15 cellular contexts compared by ENCODE assay signal in genomic region chr13:114122591-114123211, GRCh38. TPM values are rescaled to one million over a fixed set of nuclear protein-coding genes. Genes with fewer than 3 reads are reported as not detected.
DNase-seq lines count a peak whose midpoint lies in the region; ATAC-seq, FAIRE-seq and TF ChIP-seq lines count a peak whose summit lies in the region.
"Had no signal": no experiment of that assay in that cellular context is flagged by ENCODE, and none has a peak within 500 bp of the region (broad histone marks: within the 10 kb centered on the region; RNA-seq: fewer than 3 reads in every experiment).

No MANE protein-coding gene starts in this region.

- no peak for FAIRE-seq in HepG2 (lab: Jason Lieb, UNC)

- peak overlapping the region; percentile 68 for H3K27ac Mint-ChIP-seq in activated T-helper 17 cell treated with anti-CD3 and anti-CD28 coated beads, Interleukin-2, amount 50 U/mL, for 72 hours
- H3K27ac Mint-ChIP-seq in naive thymus-derived CD4-positive, alpha-beta T cell = peak overlapping the region in 8 of 9 donors; percentile 84 to 99 (median 91)
- H3K27ac Mint-ChIP-seq: activated CD8-positive, alpha-beta memory T cell treated with anti-CD3 and anti-CD28 coated beads, Interleukin-2, amount 10 ng/mL, durations not matched to agents 7 days and 5 days had no signal

- H3K4me3 Mint-ChIP-seq in activated T-helper 17 cell treated with anti-CD3 and anti-CD28 coated beads, Interleukin-2, amount 50 U/mL, for 72 hours = peak overlapping the region; percentile 54
- H3K4me3 Mint-ChIP-seq in naive thymus-derived CD4-positive, alpha-beta T cell = peak overlapping the region; percentile 5 to 79 (median 72)
- H3K4me3 Mint-ChIP-seq: activated CD8-positive, alpha-beta memory T cell treated with anti-CD3 and anti-CD28 coated beads, Interleukin-2, amount 10 ng/mL, durations not matched to agents 7 days and 5 days had no signal

- H3K9ac ChIP-seq in liver (ENCODE audit: low read depth in 1 of 2, low read length in 2 of 2) (no peak overlapping the region), HepG2 (ENCODE audit: insufficient read depth, low read depth, low read length) (no peak overlapping the region)

- intact Hi-C loops in HepG2 (cut with micrococcal nuclease; ENCODE audit: unreplicated experiment) = no loop called here
- intact Hi-C loops in naive thymus-derived CD4-positive, alpha-beta T cell (cut with micrococcal nuclease) = no loop called here
- intact Hi-C loops in transverse colon (cut with DNase I; ENCODE audit: low total_unique reads) = no loop called here

- POLR2A ChIA-PET in HepG2 (lab: Yijun Ruan, JAX) = no interaction called here
- POLR2A ChIA-PET in naive thymus-derived CD4-positive, alpha-beta T cell (lab: Charles Lee) = interaction anchor here (0.7 to 13.0 kb wide), 7 partner anchors 8 to 175 kb away, joined by 3 to 137 read pairs (median 3); no protein-coding TSS in a partner anchor

- H4K20me1 ChIP-seq in HepG2 (ENCODE audit: insufficient read depth, low read length) = no peaks in the 10 kb centered on the region; the same call in 1 of the 2 replicates

- no peak overlapping the region for H2AFZ ChIP-seq in HepG2 (ENCODE audit: low read length)

- peaks cover 0 to 11% (median 5%) of the 10 kb centered on the region in 4 donors for H3K4me1 ChIP-seq in liver (ENCODE audit: control insufficient read depth in 4 of 4, insufficient read depth in 4 of 4, low read length in 3 of 4)
- H3K4me1 ChIP-seq in HepG2 (ENCODE audit: insufficient read depth, low read length) = peaks cover 23% of the 10 kb centered on the region
- H3K4me1 ChIP-seq in naive thymus-derived CD4-positive, alpha-beta T cell (ENCODE audit: control insufficient read depth in 2 of 2, insufficient read depth in 2 of 2, low read length in 2 of 2) = peaks cover 85 to 90% of the 10 kb centered on the region in 2 donors
- H3K4me1 ChIP-seq in transverse colon = peaks cover 8 to 45% (median 37%) of the 10 kb centered on the region in 4 donors

- H3K27me3 ChIP-seq in liver (ENCODE audit: control insufficient read depth in 4 of 4, insufficient read depth in 4 of 4, low read length in 3 of 4) (no peaks in the 10 kb centered on the region), HepG2 (ENCODE audit: control insufficient read depth in 1 of 2, insufficient read depth in 2 of 2, low read length in 2 of 2) (peaks cover 7 to 46% of the 10 kb centered on the region in 2 experiments; a peak in 4 of 5 replicates), transverse colon (no peaks in the 10 kb centered on the region)
- H3K27me3 ChIP-seq in naive thymus-derived CD4-positive, alpha-beta T cell (ENCODE audit: control insufficient read depth in 2 of 2, insufficient read depth in 2 of 2, low read length in 2 of 2) = no peaks in the 10 kb centered on the region
- H3K27me3 ChIP-seq: gastrocnemius medialis had no signal

- TF ChIP-seq POLR2A in HepG2 (IDR thresholded peaks at IDR 0.05; ENCODE audit: insufficient read depth in 1 of 2, low read depth in 2 of 2, low read length in 2 of 2) (no peak), transverse colon (IDR thresholded peaks at IDR 0.05) (no peak)

- H3K4me2 ChIP-seq in HepG2 (ENCODE audit: low read depth, low read length) = no peak overlapping the region

- H3K4me3 ChIP-seq in liver (ENCODE audit: low read depth in 1 of 3, low read length in 3 of 3) (no peak overlapping the region), HepG2 (replicated peaks in 1 of 3; ENCODE audit: insufficient read depth in 1 of 3, low read depth in 2 of 3, low read length in 3 of 3) (no peak overlapping the region), transverse colon (no peak overlapping the region)
- no peak overlapping the region for H3K4me3 ChIP-seq in naive thymus-derived CD4-positive, alpha-beta T cell (ENCODE audit: low read length)
- H3K4me3 ChIP-seq: gastrocnemius medialis had no signal

- H3K9me3 Mint-ChIP-seq in activated T-helper 17 cell treated with anti-CD3 and anti-CD28 coated beads, Interleukin-2, amount 50 U/mL, for 72 hours = no peaks in the 10 kb centered on the region
- H3K9me3 Mint-ChIP-seq in naive thymus-derived CD4-positive, alpha-beta T cell = peaks cover 0 to 9% (median 0%) of the 10 kb centered on the region in 11 donors

- TF ChIP-seq RAD21 in liver (IDR thresholded peaks at IDR 0.05) = no peak
- TF ChIP-seq RAD21 in HepG2 (CRISPR knock-in tag; IDR thresholded peaks at IDR 0.05) = no peak

- no peak for ATAC-seq in HepG2
- no peak for ATAC-seq in activated T-helper 17 cell treated with anti-CD3 and anti-CD28 coated beads, Interleukin-2, amount 50 U/mL, for 72 hours (replicated peaks)
- ATAC-seq in naive thymus-derived CD4-positive, alpha-beta T cell = no peak
- no peak for ATAC-seq in GM19467 (IDR thresholded peaks at IDR 0.05; ENCODE audit: unreplicated experiment)
- ATAC-seq: activated CD8-positive, alpha-beta memory T cell treated with anti-CD3 and anti-CD28 coated beads, Interleukin-2, amount 10 ng/mL, durations not matched to agents 7 days and 5 days; activated naive CD4-positive, alpha-beta T cell treated with anti-CD3 and anti-CD28 coated beads, Interleukin-2, amount 50 U/mL, for 72 hours; gastrocnemius medialis had no signal

- no peak for TF ChIP-seq EP300 in HepG2 (IDR thresholded peaks at IDR 0.05; ENCODE audit: low read depth in 2 of 2, low read length in 2 of 2)
- TF ChIP-seq EP300 in HepG2 (CRISPR knock-in tag; IDR thresholded peaks at IDR 0.05; ENCODE audit: borderline replicate concordance) = no peak
- no peak for TF ChIP-seq EP300 in transverse colon (IDR thresholded peaks at IDR 0.05; ENCODE audit: low read depth)

- H3K4me1 Mint-ChIP-seq in activated T-helper 17 cell treated with anti-CD3 and anti-CD28 coated beads, Interleukin-2, amount 50 U/mL, for 72 hours = peaks cover 50% of the 10 kb centered on the region
- peaks cover 64 to 90% (median 83%) of the 10 kb centered on the region in 7 donors for H3K4me1 Mint-ChIP-seq in naive thymus-derived CD4-positive, alpha-beta T cell

- H3K9me3 ChIP-seq in liver (ENCODE audit: control insufficient read depth in 4 of 4, low read length in 3 of 4) = no peaks in the 10 kb centered on the region
- H3K9me3 ChIP-seq in HepG2 (ENCODE audit: low read length) = no peaks in the 10 kb centered on the region
- no peaks in the 10 kb centered on the region for H3K9me3 ChIP-seq in naive thymus-derived CD4-positive, alpha-beta T cell (ENCODE audit: control insufficient read depth in 2 of 3, low read length in 3 of 3)
- no peaks in the 10 kb centered on the region for H3K9me3 ChIP-seq in transverse colon
- H3K9me3 ChIP-seq: gastrocnemius medialis had no signal

- H3K36me3 ChIP-seq in liver (ENCODE audit: control insufficient read depth in 4 of 4, insufficient read depth in 3 of 4, low read depth in 1 of 4, low read length in 3 of 4) (no peaks in the 10 kb centered on the region), HepG2 (replicated peaks in 1 of 2; ENCODE audit: control insufficient read depth in 1 of 2, insufficient read depth in 2 of 2, low read length in 2 of 2) (no peaks in the 10 kb centered on the region), transverse colon (no peaks in the 10 kb centered on the region)
- peaks cover 0 to 17% (median 0%) of the 10 kb centered on the region in 3 experiments for H3K36me3 ChIP-seq in naive thymus-derived CD4-positive, alpha-beta T cell (ENCODE audit: control insufficient read depth in 2 of 3, insufficient read depth in 3 of 3, low read length in 3 of 3)
- H3K36me3 ChIP-seq: gastrocnemius medialis had no signal

- BruUV-seq in HepG2 (replicated peaks; lab: Mats Ljungman, UMichigan) = no TSS peak

- peaks cover 38% of the 10 kb centered on the region for H3K36me3 Mint-ChIP-seq in activated T-helper 17 cell treated with anti-CD3 and anti-CD28 coated beads, Interleukin-2, amount 50 U/mL, for 72 hours (ENCODE audit: low read depth)
- H3K36me3 Mint-ChIP-seq in naive thymus-derived CD4-positive, alpha-beta T cell = peaks cover 12 to 41% (median 26%) of the 10 kb centered on the region in 5 donors

- CTCF ChIA-PET in HepG2 (lab: Yijun Ruan, JAX; ENCODE audit: low intra/inter-chr PET ratio, low total read pairs) = no interaction called here
- CTCF ChIA-PET in naive thymus-derived CD4-positive, alpha-beta T cell (lab: Charles Lee) = interaction anchor here (0.8 kb wide), 1 partner anchor 361 kb away, joined by 3 read pairs; no protein-coding TSS in a partner anchor

- TF ChIP-seq CTCF in liver (IDR thresholded peaks at IDR 0.05; ENCODE audit: low read depth, low read length, missing input control) = no peak
- no peak for TF ChIP-seq CTCF in HepG2 (CRISPR knock-in tag; IDR thresholded peaks at IDR 0.05)
- no peak for TF ChIP-seq CTCF in transverse colon (IDR thresholded peaks at IDR 0.05)

- H3K27ac ChIP-seq in liver (ENCODE audit: low read depth in 1 of 2, low read length in 2 of 2) (peak overlapping the region; percentile 26 to 46), HepG2 (ENCODE audit: extremely low read length, insufficient read depth, low read length) (no peak overlapping the region), transverse colon (peak overlapping the region; percentile 10 to 62 (median 52))
- peak overlapping the region; percentile 51 for H3K27ac ChIP-seq in naive thymus-derived CD4-positive, alpha-beta T cell (ENCODE audit: low read depth, low read length)

- 82% methylated on average over 26 of the region's 26 CpGs for WGBS in liver
- 59% methylated on average over 14 of the region's 26 CpGs for WGBS in HepG2 (ENCODE audit: low lambda C conversion rate)
- WGBS in transverse colon (ENCODE audit: low coverage in 1 of 2), 2 donors = 91% methylated on average over 26 of the region's 26 CpGs; no CpG with 5 or more reads in 1 of the 2 donors

- DNase-seq in HepG2 (ENCODE audit: low spot score) (no peak), transverse colon (no peak), GM19240 (ENCODE audit: insufficient read length, low spot score) (no peak), occipital lobe (lab: John Stamatoyannopoulos, UW) (no peak)
- DNase-seq in naive thymus-derived CD4-positive, alpha-beta T cell = peak in 2 of 9 donors; percentile 7 to 14
- DNase-seq: activated CD8-positive, alpha-beta memory T cell treated with anti-CD3 and anti-CD28 coated beads, Interleukin-2, amount 10 ng/mL, durations not matched to agents 7 days and 5 days; gastrocnemius medialis; NCI-H1048 had no signal

- in situ Hi-C loops in HepG2 (cut with HindIII; ENCODE audit: extremely low pct_ligation_motif_present, low pct_unique_long_range_greater_than_20kb) = no loop called here
- in situ Hi-C loops in transverse colon (cut with MboI; ENCODE audit: low pct_ligation_motif_present in 1 of 4, low pct_unique_long_range_greater_than_20kb in 1 of 4, low sequenced_read_pairs in 3 of 4) = loop anchor here in 1 of 4 donors (10.0 kb wide), 1 partner anchor 158 kb away; no protein-coding TSS in a partner anchor

- H3K79me2 ChIP-seq in HepG2 (ENCODE audit: insufficient read depth, low read length) = no peaks in the 10 kb centered on the region

- H3K27me3 Mint-ChIP-seq in activated T-helper 17 cell treated with anti-CD3 and anti-CD28 coated beads, Interleukin-2, amount 50 U/mL, for 72 hours = no peaks in the 10 kb centered on the region
- H3K27me3 Mint-ChIP-seq in naive thymus-derived CD4-positive, alpha-beta T cell = peaks cover 0 to 5% (median 0%) of the 10 kb centered on the region in 5 donors
- H3K27me3 Mint-ChIP-seq: activated CD8-positive, alpha-beta memory T cell treated with anti-CD3 and anti-CD28 coated beads, Interleukin-2, amount 10 ng/mL, durations not matched to agents 7 days and 5 days had no signal

RNA-seq across cellular contexts. Expression of gene RASA3, which starts 9.7 kb away (rescaled TPM):
- total RNA-seq in liver (1 to 10 TPM; 5.8 to 5.9 TPM), HepG2 (2016; rRNA removed; fragmentation: Illumina TruSeq; extraction: Trizol) (not detected in 2 replicates), transverse colon (10 to 100 TPM in 1 of 4 donors, 1 to 10 TPM in 3; 4.4 to 15.6 (median 8.5) TPM), occipital lobe (14.2 TPM)
- polyA plus RNA-seq in liver (1 to 10 TPM in 1 of 2 donors, under 1 TPM in 1; 0.64 to 1.8 TPM), HepG2 (2011; rRNA removed) (0.05 and 0.07 TPM in 2 replicates)
- total RNA-seq in HepG2 (2016; cell fraction: cytosol; rRNA removed; fragmentation: Illumina TruSeq; extraction: Trizol; ENCODE audit: low read depth) = not detected in 2 replicates
- 0.06 and 0.09 TPM in 2 replicates for total RNA-seq in HepG2 (2016; cell fraction: insoluble cytoplasmic fraction; rRNA removed; fragmentation: Illumina TruSeq; extraction: Trizol)
- not detected in 2 replicates for total RNA-seq in HepG2 (2016; cell fraction: membrane; rRNA removed; fragmentation: Illumina TruSeq; extraction: Trizol)
- 0.09 TPM in 1 of 2 replicates, not detected in the other for total RNA-seq in HepG2 (2016; cell fraction: nucleus; rRNA removed; fragmentation: Illumina TruSeq; extraction: Trizol)
- 0.09 TPM in 2 replicates for polyA plus RNA-seq in HepG2 (2011; cell fraction: cytosol; rRNA removed)
- 0.14 and 0.21 TPM in 2 replicates for polyA plus RNA-seq in HepG2 (2011; cell fraction: nucleus; rRNA removed)
- 0.04 TPM in 1 of 2 replicates, not detected in the other for polyA plus RNA-seq in HepG2 (2012)
- polyA plus RNA-seq in HepG2 (2016; cell fraction: cytosol; fragmentation: Illumina TruSeq; extraction: Trizol; ENCODE audit: low read depth) = not detected in 2 replicates
- polyA plus RNA-seq in HepG2 (2016; cell fraction: insoluble cytoplasmic fraction; fragmentation: Illumina TruSeq; extraction: Trizol; ENCODE audit: low read depth) = not detected in 2 replicates
- not detected in 2 replicates for polyA plus RNA-seq in HepG2 (2016; cell fraction: membrane; fragmentation: Illumina TruSeq; extraction: Trizol; ENCODE audit: low read depth)
- polyA plus RNA-seq in HepG2 (2016; cell fraction: nucleus; fragmentation: Illumina TruSeq; extraction: Trizol; ENCODE audit: insufficient read depth, low read depth) = 0.11 TPM in 1 of 2 replicates, not detected in the other
- 0.20 and 10.0 TPM in 2 replicates for polyA minus RNA-seq in HepG2 (2011; rRNA and poly(A)+ RNA removed; ENCODE audit: low replicate concordance)
- polyA minus RNA-seq in HepG2 (2011; cell fraction: cytosol; rRNA and poly(A)+ RNA removed) = 0.20 and 0.26 TPM in 2 replicates
- 0.12 and 0.26 TPM in 2 replicates for polyA minus RNA-seq in HepG2 (2011; cell fraction: nucleus; rRNA and poly(A)+ RNA removed)
- total RNA-seq in activated T-helper 17 cell treated with anti-CD3 and anti-CD28 coated beads, Interleukin-2, amount 50 U/mL, for 72 hours = 10 to 100 TPM; 18.4 to 62.5 TPM
- 100 to 1,000 TPM; 110 to 227 (median 199) TPM for total RNA-seq in naive thymus-derived CD4-positive, alpha-beta T cell
- polyA plus RNA-seq in naive thymus-derived CD4-positive, alpha-beta T cell = 100 to 1,000 TPM; 109 to 195 TPM

RNA-seq across cellular contexts. Expression of gene CFAP97D2, which starts 56.4 kb away (rescaled TPM):
- total RNA-seq in liver = not detected
- not detected for polyA plus RNA-seq in liver
- not detected in 2 replicates for total RNA-seq in HepG2 (2016; rRNA removed; fragmentation: Illumina TruSeq; extraction: Trizol)
- total RNA-seq in HepG2 (2016; cell fraction: cytosol; rRNA removed; fragmentation: Illumina TruSeq; extraction: Trizol; ENCODE audit: low read depth) = not detected in 2 replicates
- not detected in 2 replicates for total RNA-seq in HepG2 (2016; cell fraction: insoluble cytoplasmic fraction; rRNA removed; fragmentation: Illumina TruSeq; extraction: Trizol)
- total RNA-seq in HepG2 (2016; cell fraction: membrane; rRNA removed; fragmentation: Illumina TruSeq; extraction: Trizol) = not detected in 2 replicates
- not detected in 2 replicates for total RNA-seq in HepG2 (2016; cell fraction: nucleus; rRNA removed; fragmentation: Illumina TruSeq; extraction: Trizol)
- polyA plus RNA-seq in HepG2 (2011; rRNA removed) = not detected in 2 replicates
- polyA plus RNA-seq in HepG2 (2011; cell fraction: cytosol; rRNA removed) = not detected in 2 replicates
- not detected in 2 replicates for polyA plus RNA-seq in HepG2 (2011; cell fraction: nucleus; rRNA removed)
- polyA plus RNA-seq in HepG2 (2012) = not detected in 2 replicates
- polyA plus RNA-seq in HepG2 (2016; cell fraction: cytosol; fragmentation: Illumina TruSeq; extraction: Trizol; ENCODE audit: low read depth) = not detected in 2 replicates
- polyA plus RNA-seq in HepG2 (2016; cell fraction: insoluble cytoplasmic fraction; fragmentation: Illumina TruSeq; extraction: Trizol; ENCODE audit: low read depth) = not detected in 2 replicates
- not detected in 2 replicates for polyA plus RNA-seq in HepG2 (2016; cell fraction: membrane; fragmentation: Illumina TruSeq; extraction: Trizol; ENCODE audit: low read depth)
- not detected in 2 replicates for polyA plus RNA-seq in HepG2 (2016; cell fraction: nucleus; fragmentation: Illumina TruSeq; extraction: Trizol; ENCODE audit: insufficient read depth, low read depth)
- polyA minus RNA-seq in HepG2 (2011; rRNA and poly(A)+ RNA removed; ENCODE audit: low replicate concordance) = not detected in 2 replicates
- not detected in 2 replicates for polyA minus RNA-seq in HepG2 (2011; cell fraction: cytosol; rRNA and poly(A)+ RNA removed)
- polyA minus RNA-seq in HepG2 (2011; cell fraction: nucleus; rRNA and poly(A)+ RNA removed) = not detected in 2 replicates
- total RNA-seq in activated T-helper 17 cell treated with anti-CD3 and anti-CD28 coated beads, Interleukin-2, amount 50 U/mL, for 72 hours = not detected
- total RNA-seq in naive thymus-derived CD4-positive, alpha-beta T cell = 1 to 10 TPM in 1 of 5 experiments, under 1 TPM in 1, not detected in 3; 0.27 to 1.1 TPM
- under 1 TPM in 1 of 2 donors, not detected in 1; 0.33 TPM for polyA plus RNA-seq in naive thymus-derived CD4-positive, alpha-beta T cell
- not detected for total RNA-seq in transverse colon
- not detected for total RNA-seq in occipital lobe
- total RNA-seq: activated CD8-positive, alpha-beta memory T cell treated with anti-CD3 and anti-CD28 coated beads, Interleukin-2, amount 10 ng/mL, durations not matched to agents 7 days and 5 days; activated naive CD4-positive, alpha-beta T cell treated with anti-CD3 and anti-CD28 coated beads, Interleukin-2, amount 50 U/mL, for 72 hours; gastrocnemius medialis; HT-29; pulmonary artery endothelial cell; SK-MEL-5 had no signal
